7 cellular contexts compared by ENCODE assay signal in genomic region chr21:41425588-41425953, GRCh38. TPM values are rescaled to one million over a fixed set of nuclear protein-coding genes. Genes with fewer than 3 reads are reported as not detected.
A peak's percentile ranks its signal among the peaks of the same experiment; 100 is the strongest.
DNase-seq lines count a peak whose midpoint lies in the region; ATAC-seq, FAIRE-seq and TF ChIP-seq lines count a peak whose summit lies in the region.

No MANE protein-coding gene starts in this region.

- H3K36me3 ChIP-seq in keratinocyte (ENCODE audit: control insufficient read depth in 2 of 2, extremely low read depth in 1 of 2, insufficient read depth in 2 of 2, low read length in 2 of 2) (peaks cover 0 to 10% of the 10 kb centered on the region in 2 experiments), subcutaneous abdominal adipose tissue (ENCODE audit: control insufficient read depth in 5 of 5, insufficient read depth in 5 of 5, low read length in 5 of 5) (peaks cover 0 to 20% (median 10%) of the 10 kb centered on the region in 5 donors)

- ATAC-seq in HG02981 (IDR thresholded peaks at IDR 0.05; ENCODE audit: unreplicated experiment) (peak; percentile 18), GM19351 (IDR thresholded peaks at IDR 0.05; ENCODE audit: unreplicated experiment) (no peak), HG02884 (IDR thresholded peaks at IDR 0.05; ENCODE audit: unreplicated experiment) (no peak)

- H3K4me1 ChIP-seq in keratinocyte (ENCODE audit: control insufficient read depth, extremely low read depth, insufficient read depth, low read length) (peaks cover 4% of the 10 kb centered on the region), subcutaneous abdominal adipose tissue (ENCODE audit: control insufficient read depth in 5 of 5, insufficient read depth in 5 of 5, low read length in 5 of 5) (peaks cover 3 to 21% (median 20%) of the 10 kb centered on the region in 5 donors)

- no peaks in the 10 kb centered on the region for H3K27me3 ChIP-seq in keratinocyte (ENCODE audit: control insufficient read depth, extremely low read depth, insufficient read depth, low read length)
- H3K27me3 ChIP-seq in subcutaneous abdominal adipose tissue (ENCODE audit: control insufficient read depth in 5 of 5, insufficient read depth in 4 of 5, low read length in 5 of 5): peaks cover 0 to 2% (median 0%) of the 10 kb centered on the region in 5 donors

- H3K27ac Mint-ChIP-seq in activated naive CD8-positive, alpha-beta T cell: peak overlapping the region; percentile 94

- no peaks in the 10 kb centered on the region for H3K9me1 ChIP-seq in keratinocyte (ENCODE audit: control insufficient read depth, extremely low read depth, insufficient read depth, low read length)

- H3K9me3 ChIP-seq in keratinocyte (ENCODE audit: control insufficient read depth, low read depth, low read length) (no peaks in the 10 kb centered on the region), subcutaneous abdominal adipose tissue (ENCODE audit: control insufficient read depth in 5 of 5, low read length in 5 of 5) (no peaks in the 10 kb centered on the region)

- H3K4me2 ChIP-seq in keratinocyte (ENCODE audit: control insufficient read depth, extremely low read depth, insufficient read depth, low read depth, low read length): peak overlapping the region; percentile 68

- peak overlapping the region; percentile 57 to 89 (median 75) for H3K4me3 ChIP-seq in keratinocyte (ENCODE audit: control insufficient read depth in 2 of 3, extremely low read depth in 1 of 3, insufficient read depth in 2 of 3, low read depth in 1 of 3, low read length in 3 of 3)
- peak overlapping the region; percentile 74 to 87 (median 81) for H3K4me3 ChIP-seq in subcutaneous abdominal adipose tissue (ENCODE audit: low read depth in 1 of 5, low read length in 5 of 5)

- FAIRE-seq in keratinocyte (lab: Jason Lieb, UNC): no peak

- DNase-seq in keratinocyte (ENCODE audit: low read depth, low spot score): no peak
- DNase-seq in Kasumi-1 (lab: John Stamatoyannopoulos, UW): no peak

- peaks cover 6% of the 10 kb centered on the region for H3K36me3 Mint-ChIP-seq in activated naive CD8-positive, alpha-beta T cell

- peaks cover 57% of the 10 kb centered on the region for H3K4me1 Mint-ChIP-seq in activated naive CD8-positive, alpha-beta T cell (ENCODE audit: low read depth)

- no peaks in the 10 kb centered on the region for H3K27me3 Mint-ChIP-seq in activated naive CD8-positive, alpha-beta T cell

- dilution Hi-C loops in keratinocyte (cut with MboI; ENCODE audit: extremely low pct_ligation_motif_present, low sequenced_read_pairs): no loop called here

- H3K9ac ChIP-seq in keratinocyte (ENCODE audit: control insufficient read depth, extremely low read depth, insufficient read depth, low read length) (peak overlapping the region; percentile 83), subcutaneous abdominal adipose tissue (ENCODE audit: low read length in 5 of 5) (peak overlapping the region; percentile 21 to 81 (median 79))

- peak overlapping the region; percentile 92 for H3K4me3 Mint-ChIP-seq in activated naive CD8-positive, alpha-beta T cell

- TF ChIP-seq CTCF in keratinocyte (optimal IDR thresholded peaks at IDR 0.05 in 1 of 3, IDR thresholded peaks at IDR 0.05 in 1 of 3, conservative IDR thresholded peaks at IDR 0.05 in 1 of 3; ENCODE audit: extremely low read depth in 1 of 3, insufficient read depth in 2 of 3, low read length in 3 of 3): no peak

- H2AFZ ChIP-seq in keratinocyte (ENCODE audit: control insufficient read depth, low read length): peak overlapping the region; percentile 68

- H3K79me2 ChIP-seq in keratinocyte (ENCODE audit: control insufficient read depth, insufficient read depth, low read length): peaks cover 10% of the 10 kb centered on the region

- H3K9me3 Mint-ChIP-seq in activated naive CD8-positive, alpha-beta T cell (ENCODE audit: low read depth): no peaks in the 10 kb centered on the region

- no peaks in the 10 kb centered on the region for H4K20me1 ChIP-seq in keratinocyte (ENCODE audit: control insufficient read depth, extremely low read depth, insufficient read depth, low read length)

- H3K27ac ChIP-seq in keratinocyte (ENCODE audit: control insufficient read depth, insufficient read depth, low read length) (peak overlapping the region; percentile 70), subcutaneous abdominal adipose tissue (ENCODE audit: low read depth, low read length) (peak overlapping the region; percentile 1)

RNA-seq across cellular contexts. Expression of gene MX1, which starts 0.5 kb away (rescaled TPM):
- polyA plus RNA-seq in keratinocyte: 151 to 203 TPM (median 164 TPM) in 3 replicates
- polyA plus RNA-seq in keratinocyte (2011; ENCODE audit: low read depth): 14.9 TPM
- polyA plus RNA-seq in keratinocyte (2011; cell fraction: cytosol; rRNA removed): 101 and 117 TPM in 2 replicates
- polyA plus RNA-seq in keratinocyte (2011; cell fraction: nucleus; rRNA removed): 216 and 223 TPM in 2 replicates
- 8.6 and 210 TPM in 2 replicates for polyA plus RNA-seq in keratinocyte (2012; ENCODE audit: low replicate concordance)
- 169 to 343 TPM (median 301 TPM) in 3 replicates for polyA minus RNA-seq in keratinocyte
- 211 TPM for polyA minus RNA-seq in keratinocyte (2011; cell fraction: cytosol; rRNA and poly(A)+ RNA removed)
- 227 and 255 TPM in 2 replicates for polyA minus RNA-seq in keratinocyte (2011; cell fraction: nucleus; rRNA and poly(A)+ RNA removed)
